ENCODE assay signal across 22 cellular contexts in genomic region chr13:49678172-49678914, GRCh38. TPM values are rescaled to one million over a fixed set of nuclear protein-coding genes. Genes with fewer than 3 reads are reported as not detected.
"Had no signal": no experiment of that assay in that cellular context is flagged by ENCODE, and none has a peak within 500 bp of the region (broad histone marks: within the 10 kb centered on the region; RNA-seq: fewer than 3 reads in every experiment).

No MANE protein-coding gene starts in this region.

- H3K4me1 Mint-ChIP-seq: immature natural killer cell, mesothelial cell of epicardium had no signal

- H3K36me3 ChIP-seq: colonic mucosa, lower lobe of right lung had no signal

- H3K9me3 ChIP-seq: colonic mucosa, esophagus muscularis mucosa, gastroesophageal sphincter, heart left ventricle, left ventricle myocardium inferior, lower lobe of right lung, mucosa of descending colon had no signal

- H3K27me3 Mint-ChIP-seq: dendritic cell treated with granulocyte-macrophage colony-stimulating factor and Interleukin-4, amounts not matched to agents 40 ng/mL and 50 ng/mL, for 4 days; effector memory CD8-positive, alpha-beta T cell; naive B cell had no signal

- H3K36me3 Mint-ChIP-seq: naive B cell had no signal

- DNase-seq: colonic mucosa; cortex of kidney; effector CD8-positive, alpha-beta T cell; effector memory CD8-positive, alpha-beta T cell; foreskin keratinocyte; heart left ventricle; immature natural killer cell; islet precursor cell; kidney; left ventricle myocardium inferior; lower lobe of right lung; mesenchymal stem cell; naive B cell had no signal

- H3K9me3 Mint-ChIP-seq: dendritic cell treated with granulocyte-macrophage colony-stimulating factor and Interleukin-4, amounts not matched to agents 40 ng/mL and 50 ng/mL, for 4 days; effector memory CD8-positive, alpha-beta T cell; immature natural killer cell had no signal

- H3K27me3 ChIP-seq: colonic mucosa, esophagus muscularis mucosa, foreskin keratinocyte, gastroesophageal sphincter, heart left ventricle, hepatocyte had no signal

- H3K27ac Mint-ChIP-seq: dendritic cell treated with granulocyte-macrophage colony-stimulating factor and Interleukin-4, amounts not matched to agents 40 ng/mL and 50 ng/mL, for 4 days; immature natural killer cell; naive B cell had no signal

- H3K4me1 ChIP-seq: esophagus muscularis mucosa, gastroesophageal sphincter, heart left ventricle, left ventricle myocardium inferior, lower lobe of right lung had no signal

- H3K27ac ChIP-seq: colonic mucosa, esophagus muscularis mucosa, foreskin keratinocyte, gastroesophageal sphincter, heart left ventricle, hepatocyte, left ventricle myocardium inferior, lower lobe of right lung had no signal

- H3K4me3 ChIP-seq: colonic mucosa, esophagus muscularis mucosa, gastroesophageal sphincter, heart left ventricle, hepatocyte, left ventricle myocardium inferior, lower lobe of right lung, mucosa of descending colon had no signal

- ATAC-seq: effector memory CD8-positive, alpha-beta T cell; foreskin keratinocyte; gastroesophageal sphincter; heart left ventricle had no signal

- H3K4me3 Mint-ChIP-seq: dendritic cell treated with granulocyte-macrophage colony-stimulating factor and Interleukin-4, amounts not matched to agents 40 ng/mL and 50 ng/mL, for 4 days; effector memory CD8-positive, alpha-beta T cell; immature natural killer cell; mesothelial cell of epicardium; naive B cell had no signal

RNA-seq across cellular contexts. Expression of gene ARL11, which starts 50.0 kb away (rescaled TPM):
- total RNA-seq: fibroblast of lung, fibroblast of villous mesenchyme, myocyte had no signal
- polyA plus RNA-seq: fibroblast of lung, hepatocyte had no signal
